In genomic region chr9:96655198-96655851, GRCh38 we compare ENCODE assay signal across 8 cellular contexts. TPM values are rescaled to one million over a fixed set of nuclear protein-coding genes. Genes with fewer than 3 reads are reported as not detected.
A peak's percentile ranks its signal among the peaks of the same experiment; 100 is the strongest.
DNase-seq lines count a peak whose midpoint lies in the region; ATAC-seq and TF ChIP-seq lines count a peak whose summit lies in the region.

A gene with protein sequence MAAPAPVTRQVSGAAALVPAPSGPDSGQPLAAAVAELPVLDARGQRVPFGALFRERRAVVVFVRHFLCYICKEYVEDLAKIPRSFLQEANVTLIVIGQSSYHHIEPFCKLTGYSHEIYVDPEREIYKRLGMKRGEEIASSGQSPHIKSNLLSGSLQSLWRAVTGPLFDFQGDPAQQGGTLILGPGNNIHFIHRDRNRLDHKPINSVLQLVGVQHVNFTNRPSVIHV (minus strand): TSS chr9:96655317. CDS start chr9:96655281, 36 bp downstream.

- TF ChIP-seq CTCF in Peyer's patch (IDR thresholded peaks at IDR 0.05) (no peak), nephron (IDR thresholded peaks at IDR 0.05; ENCODE audit: unreplicated experiment in 3 of 3) (no peak)

- intact Hi-C loops in activated T-helper 2 cell treated with anti-CD3 and anti-CD28 coated beads, Interferon-gamma antibody, Interleukin-2, Interleukin-4, amounts not matched to agents 10 μg/mL and 5 μg/mL and 100 μg/mL, durations not matched to agents 14 hours and 24 hours and 36 hours (cut with micrococcal nuclease) = loop anchor here (2.0 kb wide), 2 partner anchors 89 to 237 kb away; partner anchors contain the start of gene ZNF367

- peaks cover 7% of the 10 kb centered on the region for H3K79me2 ChIP-seq in ACC112 (ENCODE audit: control insufficient read depth, insufficient read depth, low read length, unreplicated experiment)

- no peaks in the 10 kb centered on the region for H3K9me3 ChIP-seq in Peyer's patch

- peak; percentile 87 to 95 (median 94) for DNase-seq in Peyer's patch
- peak; percentile 69 for DNase-seq in activated T-helper 2 cell treated with anti-CD3 and anti-CD28 coated beads, Interferon-gamma antibody, Interleukin-2, Interleukin-4, amounts not matched to agents 10 μg/mL and 5 μg/mL and 100 μg/mL, durations not matched to agents 14 hours and 24 hours and 36 hours (ENCODE audit: low spot score)
- DNase-seq in fibroblast of peridontal ligament (ENCODE audit: extremely low read depth) = peak; percentile 69
- DNase-seq in stimulated activated naive CD4-positive, alpha-beta T cell treated with Interleukin-2 at 50 U/mL for 16 hours (lab: John Stamatoyannopoulos, UW) = peak; percentile 84

- peaks cover 14% of the 10 kb centered on the region for H3K27me3 Mint-ChIP-seq in activated T-helper 2 cell treated with anti-CD3 and anti-CD28 coated beads, Interferon-gamma antibody, Interleukin-2, Interleukin-4, amounts not matched to agents 10 μg/mL and 5 μg/mL and 100 μg/mL, durations not matched to agents 14 hours and 24 hours and 36 hours (ENCODE audit: low read depth)
- H3K27me3 Mint-ChIP-seq in nephron (ENCODE audit: low read depth) = peaks cover 9% of the 10 kb centered on the region

- H3K27ac ChIP-seq in ACC112 (ENCODE audit: low read depth, low read length) (peak within 1 kb of the TSS; percentile 88), Peyer's patch (peak within 1 kb of the TSS; percentile 89 to 99 (median 94))

- H3K27ac Mint-ChIP-seq in activated T-helper 2 cell treated with anti-CD3 and anti-CD28 coated beads, Interferon-gamma antibody, Interleukin-2, Interleukin-4, amounts not matched to agents 10 μg/mL and 5 μg/mL and 100 μg/mL, durations not matched to agents 14 hours and 24 hours and 36 hours = peak within 1 kb of the TSS; percentile 80
- H3K27ac Mint-ChIP-seq in nephron = peak within 1 kb of the TSS; percentile 79 to 93 (median 89)

- H2AFZ ChIP-seq in ACC112 (ENCODE audit: low read length, unreplicated experiment) = peak within 1 kb of the TSS; percentile 8

- peak; percentile 72 for ATAC-seq in GM18909 (IDR thresholded peaks at IDR 0.05; ENCODE audit: poor library complexity, unreplicated experiment)
- ATAC-seq in HG03196 (IDR thresholded peaks at IDR 0.05; ENCODE audit: unreplicated experiment) = peak; percentile 58

- H3K4me3 Mint-ChIP-seq in activated T-helper 2 cell treated with anti-CD3 and anti-CD28 coated beads, Interferon-gamma antibody, Interleukin-2, Interleukin-4, amounts not matched to agents 10 μg/mL and 5 μg/mL and 100 μg/mL, durations not matched to agents 14 hours and 24 hours and 36 hours (ENCODE audit: low read depth) = peak within 1 kb of the TSS; percentile 88
- peak within 1 kb of the TSS; percentile 88 to 93 (median 89) for H3K4me3 Mint-ChIP-seq in nephron

- H3K36me3 Mint-ChIP-seq in activated T-helper 2 cell treated with anti-CD3 and anti-CD28 coated beads, Interferon-gamma antibody, Interleukin-2, Interleukin-4, amounts not matched to agents 10 μg/mL and 5 μg/mL and 100 μg/mL, durations not matched to agents 14 hours and 24 hours and 36 hours (ENCODE audit: low read depth) = no peaks in the 10 kb centered on the region
- peaks cover 3% of the 10 kb centered on the region for H3K36me3 Mint-ChIP-seq in nephron (ENCODE audit: low read depth)

- H3K27me3 ChIP-seq in ACC112 (ENCODE audit: insufficient read depth, low read length) (no peaks in the 10 kb centered on the region), Peyer's patch (no peaks in the 10 kb centered on the region)

- H3K36me3 ChIP-seq in ACC112 (ENCODE audit: insufficient read depth, low read length) (peaks cover 6% of the 10 kb centered on the region; the same call in 1 of the 2 replicates), Peyer's patch (peaks cover 0 to 11% (median 0%) of the 10 kb centered on the region in 3 donors)

- H3K9me3 Mint-ChIP-seq in activated T-helper 2 cell treated with anti-CD3 and anti-CD28 coated beads, Interferon-gamma antibody, Interleukin-2, Interleukin-4, amounts not matched to agents 10 μg/mL and 5 μg/mL and 100 μg/mL, durations not matched to agents 14 hours and 24 hours and 36 hours = no peaks in the 10 kb centered on the region
- H3K9me3 Mint-ChIP-seq in nephron = no peaks in the 10 kb centered on the region

- H3K4me1 ChIP-seq in ACC112 (ENCODE audit: control insufficient read depth, insufficient read depth, low read length, unreplicated experiment) = peaks cover 18% of the 10 kb centered on the region
- peaks cover 0 to 6% (median 0%) of the 10 kb centered on the region in 4 donors for H3K4me1 ChIP-seq in Peyer's patch

- TF ChIP-seq POLR2A in Peyer's patch (IDR thresholded peaks at IDR 0.05) = peak in 1 of 2 donors; percentile 29

- peaks cover 16% of the 10 kb centered on the region for H3K4me1 Mint-ChIP-seq in activated T-helper 2 cell treated with anti-CD3 and anti-CD28 coated beads, Interferon-gamma antibody, Interleukin-2, Interleukin-4, amounts not matched to agents 10 μg/mL and 5 μg/mL and 100 μg/mL, durations not matched to agents 14 hours and 24 hours and 36 hours (ENCODE audit: low read depth)
- no peaks in the 10 kb centered on the region for H3K4me1 Mint-ChIP-seq in nephron

- peak within 1 kb of the TSS; percentile 76 for H3K4me3 ChIP-seq in ACC112 (ENCODE audit: low read depth, low read length)
- peak within 1 kb of the TSS; percentile 55 to 95 (median 82) for H3K4me3 ChIP-seq in Peyer's patch

RNA-seq across cellular contexts. Expression of the gene that starts here (rescaled TPM):
- total RNA-seq in Peyer's patch = 1 to 10 TPM; 5.1 to 8.3 (median 5.7) TPM
- 11.1 and 13.8 TPM in 2 replicates for total RNA-seq in activated T-helper 2 cell treated with anti-CD3 and anti-CD28 coated beads, Interferon-gamma antibody, Interleukin-2, Interleukin-4, amounts not matched to agents 10 μg/mL and 5 μg/mL and 100 μg/mL, durations not matched to agents 14 hours and 24 hours and 36 hours

Comparison
In these comparisons a context has a peak if more than half of its experiments do, and no peak if none do; other contexts are left out.
1. Peak in every context shown above with its lines: DNase-seq, ATAC-seq, H3K4me3 ChIP-seq and H3K27ac ChIP-seq.